In genomic region chr5:174533127-174533453, GRCh38 we compare ENCODE assay signal across 10 cellular contexts.
DNase-seq lines count a peak whose midpoint lies in the region; TF ChIP-seq lines count a peak whose summit lies in the region.
"Had no signal": no experiment of that assay in that cellular context is flagged by ENCODE, and none has a peak within 500 bp of the region (broad histone marks: within the 10 kb centered on the region; RNA-seq: fewer than 3 reads in every experiment).

No MANE protein-coding gene starts in this region.

- DNase-seq in HCEC 1CT (peak; percentile 17), SK-N-DZ (ENCODE audit: low spot score) (peak; percentile 29), epithelial cell of esophagus (ENCODE audit: low read depth) (peak; percentile 12), putamen (ENCODE audit: low spot score) (peak; percentile 46), KBM-7 (no peak), NCI-H2029 treated with DMSO at 0.1 percent for 48 hours (lab: John Stamatoyannopoulos, UW) (no peak)
- DNase-seq in stimulated activated CD4-positive, alpha-beta T cell treated with anti-CD3 and anti-CD28 coated beads, Interleukin-4, amount 100 ng/mL, for 1 hour, result no peak
- DNase-seq in stimulated activated CD4-positive, alpha-beta T cell treated with anti-CD3 and anti-CD28 coated beads, Interleukin-4, amount 100 ng/mL, for 24 hours, result no peak
- DNase-seq: activated naive CD4-positive, alpha-beta T cell treated with anti-CD3 and anti-CD28 coated beads, Interleukin-2, amount 10 ng/mL, durations not matched to agents 7 days and 5 days had no signal

- in situ Hi-C loops in KBM-7 (cut with MboI; ENCODE audit: low pct_unique_long_range_greater_than_20kb, low sequenced_read_pairs), result no loop called here

- no peak for TF ChIP-seq CTCF in epithelial cell of esophagus (IDR thresholded peaks at IDR 0.05; ENCODE audit: insufficient read depth, low read depth, low read length, missing control alignments)

- H3K4me3 ChIP-seq in epithelial cell of esophagus (ENCODE audit: low read length), result no peak overlapping the region
- H3K4me3 ChIP-seq: left ventricle myocardium inferior had no signal

Comparison
In these comparisons a context has a peak if more than half of its experiments do, and no peak if none do; other contexts are left out.
1. DNase-seq: peak in HCEC 1CT (single experiment), SK-N-DZ (single experiment), epithelial cell of esophagus (single experiment) and putamen (single experiment); none in stimulated activated CD4-positive, alpha-beta T cell treated with anti-CD3 and anti-CD28 coated beads, Interleukin-4, amount 100 ng/mL, for 1 hour (single experiment), KBM-7 (single experiment), NCI-H2029 treated with DMSO at 0.1 percent for 48 hours (single experiment) and stimulated activated CD4-positive, alpha-beta T cell treated with anti-CD3 and anti-CD28 coated beads, Interleukin-4, amount 100 ng/mL, for 24 hours (single experiment).